1 cellular context compared by ENCODE assay signal in the genomic region with DNA sequence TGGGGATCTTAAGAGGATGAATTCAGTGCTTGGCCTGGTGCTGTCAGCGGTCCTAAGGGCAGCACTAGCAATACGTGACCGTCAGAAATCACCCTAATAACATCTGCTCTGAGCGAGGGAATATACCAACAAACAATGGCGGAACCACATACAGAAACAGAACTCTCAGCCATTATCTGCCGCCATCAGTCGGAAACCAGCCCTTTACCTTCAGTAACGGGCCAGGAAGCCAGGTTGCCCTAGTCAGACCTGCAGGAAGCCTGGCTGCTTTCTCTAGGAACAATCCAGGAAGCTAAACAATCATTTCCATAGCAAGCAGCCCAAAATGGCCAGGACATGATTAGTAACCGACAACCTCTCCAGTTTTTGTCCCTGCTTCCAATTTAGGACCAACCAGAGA.
TF ChIP-seq lines count a peak whose summit lies in the region.

No MANE protein-coding gene starts in this region.

TF ChIP-seq in H1, 55 proteins besides CTCF, POLR2A, EP300 and RAD21:
- TF ChIP-seq HDAC6 (IDR thresholded peaks at IDR 0.05; ENCODE audit: low read depth, low read length) (no peak), RNF2 (IDR thresholded peaks at IDR 0.05; ENCODE audit: borderline replicate concordance, low read depth, low read length, missing control alignments, poor library complexity, severe bottlenecking) (no peak), TCF12 (IDR thresholded peaks at IDR 0.05; ENCODE audit: low read depth, low read length) (no peak), RXRA (IDR thresholded peaks at IDR 0.05; ENCODE audit: insufficient read depth, low read depth, low read length) (no peak), KDM4A (IDR thresholded peaks at IDR 0.05; ENCODE audit: low read depth, low read length, severe bottlenecking) (no peak), FOSL1 (IDR thresholded peaks at IDR 0.05; ENCODE audit: insufficient read depth, low read depth, low read length) (no peak)
